In genomic region chr7:107843184-107843583, GRCh38 we compare ENCODE assay signal across 30 cellular contexts. TPM values are rescaled to one million over a fixed set of nuclear protein-coding genes. Genes with fewer than 3 reads are reported as not detected.
"Had no signal": no experiment of that assay in that cellular context is flagged by ENCODE, and none has a peak within 500 bp of the region (broad histone marks: within the 10 kb centered on the region; RNA-seq: fewer than 3 reads in every experiment).

No MANE protein-coding gene starts in this region.

- H3K36me3 ChIP-seq: ascending aorta, SJCRH30 had no signal

- H3K4me1 ChIP-seq: ascending aorta, body of pancreas, SJCRH30 had no signal

- H3K27ac ChIP-seq: ascending aorta, body of pancreas, SJCRH30 had no signal

- ATAC-seq: activated naive CD4-positive, alpha-beta T cell treated with anti-CD3 and anti-CD28 coated beads, Interleukin-2, amount 50 U/mL, for 72 hours; activated naive CD8-positive, alpha-beta T cell treated with anti-CD3 and anti-CD28 coated beads, Interleukin-2, amount 50 U/mL, for 24 hours; activated T-cell treated with anti-CD3 and anti-CD28 coated beads, Interleukin-2, amount 50 U/mL, for 4 hours; body of pancreas; SK-N-SH treated with all-trans-retinoic acid at 6 μM for 48 hours had no signal

- H3K27me3 ChIP-seq: ascending aorta, body of pancreas, SJCRH30 had no signal

- DNase-seq: activated B cell treated with CpG ODN at 0.5 μM for 24 hours; activated CD4-positive, alpha-beta memory T cell treated with anti-CD3 and anti-CD28 coated beads for 36 hours; activated CD4-positive, alpha-beta T cell treated with anti-CD3 and anti-CD28 coated beads for 1 hour; activated CD4-positive, alpha-beta T cell treated with anti-CD3 and anti-CD28 coated beads, Interleukin-2, amount 10 ng/mL, durations not matched to agents 7 days and 5 days; activated CD8-positive, alpha-beta memory T cell treated with anti-CD3 and anti-CD28 coated beads for 24 hours; activated effector memory CD4-positive, alpha-beta T cell treated with anti-CD3 and anti-CD28 coated beads, Interleukin-2, amount 50 U/mL, for 16 hours; activated naive CD4-positive, alpha-beta T cell treated with Interleukin-2 at 50 U/mL for 16 hours; activated naive CD8-positive, alpha-beta T cell treated with anti-CD3 and anti-CD28 coated beads, Interleukin-2, amount 50 U/mL, for 24 hours; activated T-cell treated with anti-CD3 and anti-CD28 coated beads, Interleukin-2, amount 50 U/mL, for 4 hours; amniotic stem cell; body of pancreas; Kasumi-1; KBM-7; NCI-H1105 treated with DMSO at 0.1 percent for 48 hours; NCI-H1436 treated with DMSO at 0.1 percent for 48 hours; NCI-H187; NCI-H2081 treated with DMSO at 0.1 percent for 48 hours; NCI-H2171; NCI-H226; NCI-H526; NCI-H82; Right ventricle myocardium superior; RPMI8226; SJCRH30; SW 1271 had no signal

- H3K9me3 ChIP-seq: ascending aorta, body of pancreas had no signal

- H3K4me3 ChIP-seq: ascending aorta, body of pancreas, SJCRH30 had no signal

RNA-seq across cellular contexts. Expression of gene SLC26A3, which starts 40.2 kb away (rescaled TPM):
- total RNA-seq: activated B cell treated with CpG ODN at 0.5 μM for 24 hours; activated CD4-positive, alpha-beta memory T cell treated with anti-CD3 and anti-CD28 coated beads for 36 hours; activated CD4-positive, alpha-beta T cell treated with anti-CD3 and anti-CD28 coated beads, Interleukin-2, amount 10 ng/mL, durations not matched to agents 7 days and 5 days; activated naive CD4-positive, alpha-beta T cell treated with anti-CD3 and anti-CD28 coated beads, Interleukin-2, amount 50 U/mL, for 72 hours; body of pancreas; NCI-H460; OCI-LY7; Right ventricle myocardium superior; SJCRH30 had no signal
